8 cellular contexts compared by ENCODE assay signal in the genomic region with DNA sequence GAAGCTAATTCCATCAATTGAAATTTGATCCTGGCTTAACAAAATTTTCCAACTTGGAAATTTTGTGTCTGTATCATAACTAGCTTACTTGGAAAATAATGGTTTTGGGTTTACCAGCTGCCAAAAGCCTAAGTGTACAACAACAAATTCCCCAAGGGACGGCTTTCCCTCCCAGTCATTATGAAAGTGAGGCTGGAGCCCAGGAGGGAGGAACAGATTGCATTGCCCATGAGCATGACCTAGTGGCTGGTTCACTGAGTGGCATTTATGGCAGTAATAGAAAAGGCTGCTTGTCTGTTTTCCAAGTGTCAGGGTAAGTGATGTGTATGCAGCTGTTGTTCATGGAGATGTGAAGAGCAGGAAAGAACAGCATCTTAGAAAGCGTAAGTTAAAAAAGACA.
A peak's percentile ranks its signal among the peaks of the same experiment; 100 is the strongest.
DNase-seq lines count a peak whose midpoint lies in the region; ATAC-seq lines count a peak whose summit lies in the region.

No MANE protein-coding gene starts in this region.

- ATAC-seq in HG02610 (IDR thresholded peaks at IDR 0.05; ENCODE audit: unreplicated experiment) (peak; percentile 70), GM18498 (IDR thresholded peaks at IDR 0.05; ENCODE audit: unreplicated experiment) (no peak)

- DNase-seq in Daoy (ENCODE audit: low read depth) (peak; percentile 17), SK-N-DZ (ENCODE audit: low spot score) (peak; percentile 44), left kidney (ENCODE audit: low read depth, low spot score) (peak; percentile 80), mesenteric fat pad (ENCODE audit: low spot score) (no peak), NCI-H1694 treated with DMSO at 0.1 percent for 48 hours (lab: John Stamatoyannopoulos, UW) (no peak)
- DNase-seq in activated CD4-positive, alpha-beta T cell treated with anti-CD3 and anti-CD28 coated beads for 1 hour = no peak

Comparison
In these comparisons a context has a peak if more than half of its experiments do, and no peak if none do; other contexts are left out.
1. DNase-seq: peak in Daoy (single experiment), SK-N-DZ (single experiment) and left kidney (single experiment); none in mesenteric fat pad (single experiment), NCI-H1694 treated with DMSO at 0.1 percent for 48 hours (single experiment) and activated CD4-positive, alpha-beta T cell treated with anti-CD3 and anti-CD28 coated beads for 1 hour (single experiment).